In the genomic region with DNA sequence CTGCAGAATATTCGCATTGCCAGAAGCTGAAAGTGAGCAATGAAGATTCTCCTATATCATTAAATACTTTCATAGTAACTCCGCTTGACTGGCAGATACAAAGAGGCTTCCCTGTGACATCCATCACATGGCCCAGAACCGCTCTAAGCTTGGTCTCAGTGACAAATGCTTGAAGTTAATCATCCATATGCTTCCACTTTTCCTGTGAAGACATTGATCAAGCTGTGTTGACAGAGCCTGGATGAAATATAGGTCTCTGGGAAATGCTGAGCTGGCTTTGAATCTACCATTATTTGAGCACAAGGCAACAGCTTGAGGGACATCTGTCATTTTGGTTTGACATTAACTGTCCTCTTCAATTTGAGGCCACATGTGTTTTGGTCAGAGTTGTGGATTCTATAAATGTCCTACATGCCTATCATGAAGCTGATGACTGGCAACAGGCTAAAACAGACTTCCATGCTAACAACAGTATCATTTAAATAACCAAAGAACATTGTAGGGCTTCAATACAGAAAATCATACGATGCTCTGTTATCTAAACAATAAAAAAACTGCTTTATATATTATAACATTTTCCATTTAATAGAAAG, we compare ENCODE assay signal across 26 cellular contexts.
"Had no signal": no experiment of that assay in that cellular context is flagged by ENCODE, and none has a peak within 500 bp of the region (broad histone marks: within the 10 kb centered on the region; RNA-seq: fewer than 3 reads in every experiment).

No MANE protein-coding gene starts in this region.

- H3K27me3 Mint-ChIP-seq: effector memory CD8-positive, alpha-beta T cell; memory B cell; progenitor cell of endocrine pancreas had no signal

- H3K79me2 ChIP-seq: parathyroid adenoma had no signal

- H3K9me3 Mint-ChIP-seq: memory B cell had no signal

- H3K9ac ChIP-seq: parathyroid adenoma had no signal

- H3K4me1 Mint-ChIP-seq: immature natural killer cell; memory B cell; mesothelial cell of epicardium; natural killer cell; neural crest cell; stimulated activated effector memory CD8-positive, alpha-beta T cell treated with anti-CD3 and anti-CD28 coated beads, Interleukin-12 subunit alpha, Interleukin-12 subunit beta, amount 100 ng/mL, for 72 hours had no signal

- H3K27ac ChIP-seq: coronary artery, esophagus squamous epithelium, parathyroid adenoma, right atrium auricular region, testis, tibial artery had no signal

- H3K4me3 ChIP-seq: coronary artery, esophagus squamous epithelium, lung, right atrium auricular region, testis, tibial artery had no signal

- H3K36me3 Mint-ChIP-seq: immature natural killer cell; memory B cell; mesothelial cell of epicardium; natural killer cell; stimulated activated effector memory CD8-positive, alpha-beta T cell treated with anti-CD3 and anti-CD28 coated beads, Interleukin-12 subunit alpha, Interleukin-12 subunit beta, amount 100 ng/mL, for 72 hours; type B pancreatic cell had no signal

- H3K27ac Mint-ChIP-seq: effector memory CD8-positive, alpha-beta T cell; immature natural killer cell; memory B cell; mesothelial cell of epicardium; natural killer cell; progenitor cell of endocrine pancreas; stimulated activated effector memory CD8-positive, alpha-beta T cell treated with anti-CD3 and anti-CD28 coated beads, Interleukin-12 subunit alpha, Interleukin-12 subunit beta, amount 100 ng/mL, for 72 hours; type B pancreatic cell had no signal

- H3K9me3 ChIP-seq: right atrium auricular region, testis, tibial artery had no signal

- H3K4me3 Mint-ChIP-seq: effector memory CD8-positive, alpha-beta T cell; immature natural killer cell; memory B cell; mesothelial cell of epicardium; natural killer cell; neural crest cell; stimulated activated effector memory CD8-positive, alpha-beta T cell treated with anti-CD3 and anti-CD28 coated beads, Interleukin-12 subunit alpha, Interleukin-12 subunit beta, amount 100 ng/mL, for 72 hours; type B pancreatic cell had no signal

- DNase-seq: dermis blood vessel endothelial cell; effector memory CD8-positive, alpha-beta T cell; erythroblast; esophagus squamous epithelium; foreskin melanocyte; hypothalamus; immature natural killer cell; islet precursor cell; natural killer cell; stimulated activated CD4-positive, alpha-beta T cell treated with anti-CD3 and anti-CD28 coated beads, Interleukin-2, amount 100 ng/mL, for 24 hours; stimulated activated CD4-positive, alpha-beta T cell treated with anti-CD3 and anti-CD28 coated beads, Interleukin-4, amount 100 ng/mL, for 24 hours; stimulated activated naive CD4-positive, alpha-beta T cell treated with Interleukin-2 at 50 U/mL for 16 hours; substantia nigra; testis; tibial artery had no signal

- H3K27me3 ChIP-seq: esophagus squamous epithelium, right atrium auricular region, testis, tibial artery had no signal

- H3K36me3 ChIP-seq: esophagus squamous epithelium, right atrium auricular region, tibial artery had no signal

- H2AFZ ChIP-seq: parathyroid adenoma had no signal

- ATAC-seq: effector memory CD8-positive, alpha-beta T cell; natural killer cell; sciatic nerve; stimulated activated effector memory CD8-positive, alpha-beta T cell treated with anti-CD3 and anti-CD28 coated beads, Interleukin-12 subunit alpha, Interleukin-12 subunit beta, amount 100 ng/mL, for 72 hours had no signal
